In genomic region chr14:23068792-23069412, GRCh38 we compare ENCODE assay signal across 1 cellular context.
A peak's percentile ranks its signal among the peaks of the same experiment; 100 is the strongest.
TF ChIP-seq lines count a peak whose summit lies in the region.

No MANE protein-coding gene starts in this region.

TF ChIP-seq in neural cell, 6 proteins besides CTCF, POLR2A, EP300 and RAD21:
- TF ChIP-seq, protein P1, sequence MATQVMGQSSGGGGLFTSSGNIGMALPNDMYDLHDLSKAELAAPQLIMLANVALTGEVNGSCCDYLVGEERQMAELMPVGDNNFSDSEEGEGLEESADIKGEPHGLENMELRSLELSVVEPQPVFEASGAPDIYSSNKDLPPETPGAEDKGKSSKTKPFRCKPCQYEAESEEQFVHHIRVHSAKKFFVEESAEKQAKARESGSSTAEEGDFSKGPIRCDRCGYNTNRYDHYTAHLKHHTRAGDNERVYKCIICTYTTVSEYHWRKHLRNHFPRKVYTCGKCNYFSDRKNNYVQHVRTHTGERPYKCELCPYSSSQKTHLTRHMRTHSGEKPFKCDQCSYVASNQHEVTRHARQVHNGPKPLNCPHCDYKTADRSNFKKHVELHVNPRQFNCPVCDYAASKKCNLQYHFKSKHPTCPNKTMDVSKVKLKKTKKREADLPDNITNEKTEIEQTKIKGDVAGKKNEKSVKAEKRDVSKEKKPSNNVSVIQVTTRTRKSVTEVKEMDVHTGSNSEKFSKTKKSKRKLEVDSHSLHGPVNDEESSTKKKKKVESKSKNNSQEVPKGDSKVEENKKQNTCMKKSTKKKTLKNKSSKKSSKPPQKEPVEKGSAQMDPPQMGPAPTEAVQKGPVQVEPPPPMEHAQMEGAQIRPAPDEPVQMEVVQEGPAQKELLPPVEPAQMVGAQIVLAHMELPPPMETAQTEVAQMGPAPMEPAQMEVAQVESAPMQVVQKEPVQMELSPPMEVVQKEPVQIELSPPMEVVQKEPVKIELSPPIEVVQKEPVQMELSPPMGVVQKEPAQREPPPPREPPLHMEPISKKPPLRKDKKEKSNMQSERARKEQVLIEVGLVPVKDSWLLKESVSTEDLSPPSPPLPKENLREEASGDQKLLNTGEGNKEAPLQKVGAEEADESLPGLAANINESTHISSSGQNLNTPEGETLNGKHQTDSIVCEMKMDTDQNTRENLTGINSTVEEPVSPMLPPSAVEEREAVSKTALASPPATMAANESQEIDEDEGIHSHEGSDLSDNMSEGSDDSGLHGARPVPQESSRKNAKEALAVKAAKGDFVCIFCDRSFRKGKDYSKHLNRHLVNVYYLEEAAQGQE (IDR thresholded peaks at IDR 0.05; ENCODE audit: borderline replicate concordance), result peak; percentile 67
- TF ChIP-seq POLR2AphosphoS5 (IDR thresholded peaks at IDR 0.05) (peak; percentile 22), TAF1 (IDR thresholded peaks at IDR 0.05; ENCODE audit: low read depth) (no peak), MXI1 (conservative IDR thresholded peaks at IDR 0.05; ENCODE audit: poor library complexity, severe bottlenecking) (peak; percentile 31), SMC3 (conservative IDR thresholded peaks at IDR 0.05; ENCODE audit: poor library complexity) (peak; percentile 90)
